Comparison of ENCODE assay signal across 1 cellular context in the genomic region with DNA sequence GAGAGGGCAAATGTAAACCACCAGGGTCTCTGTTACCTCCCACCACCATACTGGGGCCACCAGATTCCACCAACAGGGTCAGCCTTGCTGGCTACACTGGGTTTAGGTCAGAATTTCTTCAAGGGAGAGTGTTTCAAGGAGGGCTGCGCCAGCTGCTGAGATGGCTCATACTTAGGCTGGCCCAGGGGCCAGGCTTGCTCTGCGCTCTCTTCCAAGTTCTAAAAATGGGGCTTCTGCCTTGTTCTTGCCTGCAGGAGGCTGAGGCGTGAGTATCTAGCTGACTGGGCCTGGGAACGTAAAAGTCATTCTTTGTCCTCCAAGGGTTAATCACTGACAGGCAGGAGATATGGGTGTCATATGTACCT.
TF ChIP-seq lines count a peak whose summit lies in the region.

No MANE protein-coding gene starts in this region.

TF ChIP-seq in A549, 52 proteins besides CTCF, POLR2A, EP300 and RAD21 (continued from another document):
- no peak for TF ChIP-seq ZFP36 (IDR thresholded peaks at IDR 0.05; ENCODE audit: borderline replicate concordance, partially characterized antibody)
- no peak for TF ChIP-seq NR3C1 (IDR thresholded peaks at IDR 0.05)
- TF ChIP-seq CHD4 (IDR thresholded peaks at IDR 0.05; ENCODE audit: borderline replicate concordance): no peak
- TF ChIP-seq TFCP2L1 (CRISPR knock-in tag; IDR thresholded peaks at IDR 0.05): no peak
- TF ChIP-seq KDM5A (IDR thresholded peaks at IDR 0.05): no peak
- TF ChIP-seq SREBF2 (IDR thresholded peaks at IDR 0.05): no peak
